In the genomic region with DNA sequence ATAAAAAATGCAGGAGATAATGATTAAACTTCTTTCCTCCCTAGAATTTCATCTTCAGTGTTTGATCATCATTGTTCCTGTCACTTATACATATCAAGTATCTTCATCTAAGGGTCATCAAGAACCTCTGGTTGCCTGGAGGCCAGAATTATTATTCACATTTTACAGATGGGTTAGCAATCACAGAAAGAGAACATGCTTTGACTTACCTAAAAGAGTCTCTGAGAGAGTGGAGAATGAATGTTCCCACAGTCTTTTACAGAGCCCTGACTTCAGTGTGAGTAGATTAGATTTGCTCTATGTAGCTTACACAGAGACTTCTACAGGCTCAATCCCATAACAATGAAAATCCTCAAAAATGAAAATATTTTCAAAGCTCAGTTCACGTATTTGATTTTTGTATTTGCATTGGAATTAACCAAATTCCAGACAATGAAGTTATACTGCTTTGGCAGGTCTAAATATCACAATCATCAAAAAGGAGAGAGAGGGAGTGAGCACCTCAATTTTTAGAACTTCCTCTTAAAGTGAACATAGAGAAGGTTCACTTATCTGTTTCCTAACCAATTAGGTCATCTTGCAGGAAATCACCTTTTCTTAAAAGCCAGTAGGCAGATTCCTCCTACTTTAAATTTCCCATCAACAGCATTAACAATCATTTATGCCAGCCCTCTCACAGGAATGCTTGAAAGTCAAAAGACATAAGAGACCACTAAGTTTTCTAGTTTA, we compare ENCODE assay signal across 13 cellular contexts.
DNase-seq lines count a peak whose midpoint lies in the region; ATAC-seq and TF ChIP-seq lines count a peak whose summit lies in the region.
"Had no signal": no experiment of that assay in that cellular context is flagged by ENCODE, and none has a peak within 500 bp of the region (broad histone marks: within the 10 kb centered on the region; RNA-seq: fewer than 3 reads in every experiment).

No MANE protein-coding gene starts in this region.

- TF ChIP-seq CTCF in cardiac muscle cell (IDR thresholded peaks at IDR 0.05; ENCODE audit: low read depth, low read length) (no peak), activated B cell treated with CpG ODN at 0.5 μM for 24 hours (IDR thresholded peaks at IDR 0.05) (no peak), vagina (IDR thresholded peaks at IDR 0.05) (no peak), RWPE1 (conservative IDR thresholded peaks at IDR 0.05; ENCODE audit: low read depth) (no peak)

- H3K36me3 Mint-ChIP-seq in activated B cell treated with CpG ODN at 0.5 μM for 24 hours (ENCODE audit: low read depth) = peaks cover 6% of the 10 kb centered on the region
- no peaks in the 10 kb centered on the region for H3K36me3 Mint-ChIP-seq in naive B cell

- H3K4me3 Mint-ChIP-seq in activated B cell treated with CpG ODN at 0.5 μM for 24 hours (peak overlapping the region; percentile 76), naive B cell (peak overlapping the region; percentile 56 to 84 (median 69))
- H3K4me3 Mint-ChIP-seq: H9 had no signal

- H3K27me3 ChIP-seq in cardiac muscle cell (no peaks in the 10 kb centered on the region), vagina (no peaks in the 10 kb centered on the region)

- peaks cover 88% of the 10 kb centered on the region for H3K4me1 Mint-ChIP-seq in activated B cell treated with CpG ODN at 0.5 μM for 24 hours
- peaks cover 63 to 87% (median 75%) of the 10 kb centered on the region in 3 donors for H3K4me1 Mint-ChIP-seq in naive B cell

- H3K9me3 ChIP-seq in cardiac muscle cell (ENCODE audit: low read depth) (no peaks in the 10 kb centered on the region), vagina (no peaks in the 10 kb centered on the region)

- H3K4me3 ChIP-seq in cardiac muscle cell (no peak overlapping the region), vagina (no peak overlapping the region)

- intact Hi-C loops in cardiac septum (cut with DNase I) (loop anchor here (5.0 kb wide), 1 partner anchor 393 kb away; no protein-coding TSS in a partner anchor), activated B cell treated with CpG ODN at 0.5 μM for 24 hours (cut with micrococcal nuclease) (loop anchor here (1.0 to 10.0 kb wide), 8 partner anchors 37 to 459 kb away; a partner anchor contains a TSS), vagina (cut with DNase I) (no loop called here)

- peak; percentile 32 for ATAC-seq in activated B cell treated with CpG ODN at 0.5 μM for 24 hours (ENCODE audit: low read depth)
- ATAC-seq in naive B cell (ENCODE audit: low read depth in 2 of 2) = peak; percentile 61 to 68

- DNase-seq in cardiac muscle cell (ENCODE audit: low read depth in 1 of 2, low spot score in 1 of 2) = no peak
- DNase-seq in cardiac septum (ENCODE audit: low spot score) = no peak
- DNase-seq in activated B cell treated with CpG ODN at 0.5 μM for 24 hours = no peak
- no peak for DNase-seq in naive B cell
- DNase-seq in vagina (ENCODE audit: extremely low spot score in 2 of 2) = no peak
- DNase-seq in RWPE1 (ENCODE audit: low spot score) = no peak
- no peak for DNase-seq in effector CD4-positive, alpha-beta T cell
- DNase-seq in NCI-H1436 (lab: John Stamatoyannopoulos, UW) = no peak
- DNase-seq: activated gamma-delta T cell, H9, KG1, kidney, WERI-Rb-1 had no signal

- H3K27ac Mint-ChIP-seq in activated B cell treated with CpG ODN at 0.5 μM for 24 hours (peak overlapping the region; percentile 92), naive B cell (peak overlapping the region; percentile 93 to 99 (median 98))

- H3K27ac ChIP-seq in cardiac muscle cell (peak overlapping the region; percentile 77), vagina (peak overlapping the region; percentile 61), RWPE1 (no peak overlapping the region)
- H3K27ac ChIP-seq: WERI-Rb-1 had no signal

- no peaks in the 10 kb centered on the region for H3K36me3 ChIP-seq in cardiac muscle cell
- no peaks in the 10 kb centered on the region for H3K36me3 ChIP-seq in vagina
- H3K36me3 ChIP-seq: WERI-Rb-1 had no signal

- peaks cover 55% of the 10 kb centered on the region for H3K4me1 ChIP-seq in cardiac muscle cell (ENCODE audit: low read depth)
- H3K4me1 ChIP-seq in vagina = peaks cover 43% of the 10 kb centered on the region

- no peak for TF ChIP-seq POLR2A in vagina (IDR thresholded peaks at IDR 0.05)

- POLR2A ChIA-PET in activated B cell treated with CpG ODN at 0.5 μM for 24 hours (lab: Charles Lee) (interaction anchor here (0.5 to 16.7 kb wide), 38 partner anchors 13 to 411 kb away, joined by 3 to 350 read pairs (median 5); a partner anchor contains a TSS), RWPE1 (lab: Yijun Ruan, JAX; ENCODE audit: low non-redundant PET) (interaction anchor here (0.7 kb wide), 1 partner anchor 162 kb away, joined by 3 read pairs; no protein-coding TSS in a partner anchor)

- H3K9me3 Mint-ChIP-seq in activated B cell treated with CpG ODN at 0.5 μM for 24 hours (no peaks in the 10 kb centered on the region), naive B cell (peaks cover 0 to 4% (median 0%) of the 10 kb centered on the region in 7 donors)
- H3K9me3 Mint-ChIP-seq: H9 had no signal

- CTCF ChIA-PET in activated B cell treated with CpG ODN at 0.5 μM for 24 hours (lab: Charles Lee) (interaction anchor here (0.9 to 1.9 kb wide), 5 partner anchors 121 to 412 kb away, joined by 3 to 12 read pairs (median 3); no protein-coding TSS in a partner anchor), RWPE1 (lab: Yijun Ruan, JAX) (no interaction called here)

- H3K27me3 Mint-ChIP-seq in activated B cell treated with CpG ODN at 0.5 μM for 24 hours (no peaks in the 10 kb centered on the region), naive B cell (no peaks in the 10 kb centered on the region)
